1 cellular context compared by ENCODE assay signal in genomic region chr4:39429476-39430310, GRCh38.
A peak's percentile ranks its signal among the peaks of the same experiment; 100 is the strongest.
TF ChIP-seq lines count a peak whose summit lies in the region.

No MANE protein-coding gene starts in this region.

TF ChIP-seq in HepG2, 621 proteins besides CTCF, POLR2A, EP300 and RAD21 (continued from another document and continues in another):
- TF ChIP-seq UBTF (CRISPR knock-in tag; IDR thresholded peaks at IDR 0.05) (no peak), NCOR1 (IDR thresholded peaks at IDR 0.05; ENCODE audit: borderline replicate concordance, low read length) (peak; percentile 80; the same call in 1 of the 2 replicates), HNF1A (IDR thresholded peaks at IDR 0.05; ENCODE audit: low read depth) (peak; percentile 67), HNF1A (CRISPR knock-in tag; IDR thresholded peaks at IDR 0.05; ENCODE audit: borderline replicate concordance) (no peak; the same call in 1 of the 2 replicates), HMGXB3 (CRISPR knock-in tag; IDR thresholded peaks at IDR 0.05; ENCODE audit: borderline replicate concordance) (no peak), RAD51 (IDR thresholded peaks at IDR 0.05; ENCODE audit: borderline replicate concordance) (no peak), KDM4B (CRISPR knock-in tag; IDR thresholded peaks at IDR 0.05) (0 out of 2 replicates have a peak, but pooled peaks have one; percentile 6), KLF15 (CRISPR knock-in tag; IDR thresholded peaks at IDR 0.05; ENCODE audit: borderline replicate concordance) (no peak), THAP11 (CRISPR knock-in tag; IDR thresholded peaks at IDR 0.05) (peak; percentile 54), ZNF407 (CRISPR knock-in tag; IDR thresholded peaks at IDR 0.05; ENCODE audit: not compliant biosample characterization) (no peak), HDAC2 (CRISPR knock-in tag; IDR thresholded peaks at IDR 0.05) (peak; percentile 81), TEAD3 (CRISPR knock-in tag; optimal IDR thresholded peaks at IDR 0.05; ENCODE audit: borderline replicate concordance) (peak; percentile 73), ZNF777 (CRISPR knock-in tag; IDR thresholded peaks at IDR 0.05) (no peak), PHF21A (CRISPR knock-in tag; IDR thresholded peaks at IDR 0.05) (peak; percentile 73; the same call in 1 of the 2 replicates), GABPA (IDR thresholded peaks at IDR 0.05; ENCODE audit: low read depth, low read length) (no peak), GABPA (CRISPR knock-in tag; IDR thresholded peaks at IDR 0.05; ENCODE audit: low read depth) (no peak), ATF2 (CRISPR knock-in tag; IDR thresholded peaks at IDR 0.05) (peak; percentile 69), NR2C2 (CRISPR knock-in tag; IDR thresholded peaks at IDR 0.05; ENCODE audit: borderline replicate concordance) (peak; percentile 48; the same call in 1 of the 2 replicates), HOXA9 (CRISPR knock-in tag; IDR thresholded peaks at IDR 0.05; ENCODE audit: borderline replicate concordance) (no peak), IRF2 (CRISPR knock-in tag; IDR thresholded peaks at IDR 0.05) (0 out of 2 replicates have a peak, but pooled peaks have one; percentile 26), ATF1 (CRISPR knock-in tag; IDR thresholded peaks at IDR 0.05) (no peak), ZNF34 (CRISPR knock-in tag; IDR thresholded peaks at IDR 0.05; ENCODE audit: borderline replicate concordance) (no peak), ZNF276 (CRISPR knock-in tag; IDR thresholded peaks at IDR 0.05; ENCODE audit: low read depth) (no peak), ZNF101 (CRISPR knock-in tag; IDR thresholded peaks at IDR 0.05; ENCODE audit: borderline replicate concordance, low read depth) (no peak), GMEB1 (CRISPR knock-in tag; IDR thresholded peaks at IDR 0.05; ENCODE audit: borderline replicate concordance) (no peak)
